In genomic region chr9:92019658-92020057, GRCh38 we compare ENCODE assay signal across 29 cellular contexts.
"Had no signal": no experiment of that assay in that cellular context is flagged by ENCODE, and none has a peak within 500 bp of the region (broad histone marks: within the 10 kb centered on the region; RNA-seq: fewer than 3 reads in every experiment).

No MANE protein-coding gene starts in this region.

- H3K79me2 ChIP-seq: parathyroid adenoma had no signal

- H3K27ac Mint-ChIP-seq: mesothelial cell of epicardium; naive B cell; natural killer cell; nephron progenitor cell; stimulated activated naive B cell treated with anti-CD40 and anti-IgM and Interleukin-4, amounts not matched to agents 10 μg/mL and 1 μg/mL and 100 μg/mL, for 72 hours had no signal

- DNase-seq: hippocampal formation; kidney glomerular epithelial cell; left cardiac atrium; left lung; lower lobe of right lung; mammary epithelial cell; mesenchymal stem cell; naive B cell; natural killer cell; nephron progenitor cell; nucleus accumbens; psoas muscle; right lobe of liver; stimulated activated CD4-positive, alpha-beta T cell treated with anti-CD3 and anti-CD28 coated beads, Interleukin-12 subunit alpha, Interleukin-12 subunit beta, amount 100 ng/mL, for 4 hours; stimulated activated CD4-positive, alpha-beta T cell treated with anti-CD3 and anti-CD28 coated beads, Interleukin-15, amount 100 ng/mL, for 24 hours; stimulated activated CD4-positive, alpha-beta T cell treated with anti-CD3 and anti-CD28 coated beads, Interleukin-2, amount 100 ng/mL, for 24 hours; stimulated activated CD4-positive, alpha-beta T cell treated with anti-CD3 and anti-CD28 coated beads, Interleukin-4, amount 100 ng/mL, for 1 hour; stimulated activated naive B cell treated with anti-CD40 and anti-IgM and Interleukin-4, amounts not matched to agents 10 μg/mL and 1 μg/mL and 100 μg/mL, for 72 hours; stimulated activated naive CD8-positive, alpha-beta T cell treated with anti-CD3 and anti-CD28 coated beads, Interleukin-15, Interleukin-2, amounts not matched to agents 100 U/mL and 50 U/mL, for 24 hours; stomach; testis; thyroid gland; transverse colon; upper lobe of left lung had no signal

- H3K27me3 Mint-ChIP-seq: stimulated activated naive B cell treated with anti-CD40 and anti-IgM and Interleukin-4, amounts not matched to agents 10 μg/mL and 1 μg/mL and 100 μg/mL, for 72 hours had no signal

- H3K4me1 ChIP-seq: left lung, lower lobe of right lung, parathyroid adenoma, psoas muscle, right lobe of liver, stomach, testis, thyroid gland, transverse colon, upper lobe of left lung, vagina had no signal

- ATAC-seq: left cardiac atrium; left lung; lower lobe of right lung; psoas muscle; right lobe of liver; stimulated activated naive B cell treated with anti-CD40 and anti-IgM and Interleukin-4, amounts not matched to agents 10 μg/mL and 1 μg/mL and 100 μg/mL, for 72 hours; stimulated activated naive CD8-positive, alpha-beta T cell treated with anti-CD3 and anti-CD28 coated beads, Interleukin-15, Interleukin-2, amounts not matched to agents 100 U/mL and 50 U/mL, for 24 hours had no signal

- H3K4me3 Mint-ChIP-seq: mesothelial cell of epicardium; naive B cell; natural killer cell; nephron progenitor cell; stimulated activated naive B cell treated with anti-CD40 and anti-IgM and Interleukin-4, amounts not matched to agents 10 μg/mL and 1 μg/mL and 100 μg/mL, for 72 hours had no signal

- H3K9ac ChIP-seq: parathyroid adenoma had no signal

- H3K9me3 Mint-ChIP-seq: natural killer cell had no signal

- FAIRE-seq: keratinocyte had no signal

- H3K27me3 ChIP-seq: left lung, right lobe of liver, stomach, testis, thyroid gland, transverse colon, upper lobe of left lung, vagina had no signal

- H3K9me3 ChIP-seq: lower lobe of right lung, psoas muscle, right lobe of liver, testis, thyroid gland, upper lobe of left lung, vagina had no signal

- H3K27ac ChIP-seq: left lung, lower lobe of right lung, parathyroid adenoma, psoas muscle, right lobe of liver, skin epidermis, stomach, testis, thyroid gland, transverse colon, upper lobe of left lung, vagina had no signal

- H2AFZ ChIP-seq: parathyroid adenoma had no signal

- H3K36me3 Mint-ChIP-seq: stimulated activated naive B cell treated with anti-CD40 and anti-IgM and Interleukin-4, amounts not matched to agents 10 μg/mL and 1 μg/mL and 100 μg/mL, for 72 hours had no signal

- H3K4me3 ChIP-seq: left lung, lower lobe of right lung, psoas muscle, right lobe of liver, skin epidermis, stomach, testis, thyroid gland, transverse colon, upper lobe of left lung, vagina had no signal

- H3K4me1 Mint-ChIP-seq: mesothelial cell of epicardium; naive B cell; natural killer cell; stimulated activated naive B cell treated with anti-CD40 and anti-IgM and Interleukin-4, amounts not matched to agents 10 μg/mL and 1 μg/mL and 100 μg/mL, for 72 hours had no signal

- H3K36me3 ChIP-seq: left lung, lower lobe of right lung, right lobe of liver, stomach, thyroid gland, transverse colon, upper lobe of left lung, vagina had no signal
